In the genomic region with DNA sequence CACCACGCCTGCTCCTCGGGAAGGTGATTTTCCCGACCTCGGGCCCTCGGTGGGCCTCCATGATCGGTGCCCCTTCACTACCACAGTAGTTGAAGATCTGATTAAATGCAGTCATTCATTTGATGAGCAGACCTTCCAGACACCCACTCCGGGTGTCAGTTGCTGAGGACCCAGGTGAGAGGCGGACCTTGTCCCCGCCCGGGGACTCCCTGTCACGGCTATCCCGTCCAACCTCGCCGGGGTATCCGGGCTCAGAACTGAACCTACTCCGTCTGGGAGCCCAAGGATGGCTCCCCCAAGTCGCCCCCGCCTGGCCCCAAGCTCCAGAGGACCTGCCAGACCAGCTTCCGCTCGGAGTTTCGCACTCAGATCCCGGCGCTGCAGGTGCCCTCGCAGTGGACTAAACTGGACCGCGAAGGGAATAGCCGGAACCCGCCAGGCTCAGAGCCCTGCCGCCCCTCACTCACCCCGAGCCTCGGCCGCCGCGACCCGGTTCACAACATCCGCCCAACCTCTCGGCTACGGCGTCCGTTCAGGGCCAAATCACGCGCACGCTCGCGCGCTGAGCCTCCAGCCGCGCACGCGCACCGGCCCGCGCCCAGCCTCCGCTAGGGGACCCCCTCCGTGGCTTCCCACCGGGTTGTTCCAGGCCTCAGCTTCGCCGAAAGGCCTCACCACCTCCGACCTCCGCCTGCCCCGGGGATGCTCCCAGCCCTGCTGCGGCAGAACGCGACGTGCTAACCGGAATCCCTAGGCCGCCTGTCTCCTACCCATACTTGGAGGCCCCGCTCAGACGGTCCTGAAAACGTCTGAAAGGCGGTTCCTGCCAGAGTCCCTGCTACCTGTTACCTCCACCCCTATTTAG, we compare ENCODE assay signal across 8 cellular contexts. TPM values are rescaled to one million over a fixed set of nuclear protein-coding genes. Genes with fewer than 3 reads are reported as not detected.
DNase-seq lines count a peak whose midpoint lies in the region; ATAC-seq and TF ChIP-seq lines count a peak whose summit lies in the region.

No MANE protein-coding gene starts in this region.

- H3K4me1 ChIP-seq in OCI-LY7 (ENCODE audit: insufficient read depth, low read length, poor library complexity, severe bottlenecking), result peaks cover 26% of the 10 kb centered on the region
- H3K4me1 ChIP-seq in esophagus muscularis mucosa, result peaks cover 25 to 46% (median 33%) of the 10 kb centered on the region in 4 donors
- peaks cover 30% of the 10 kb centered on the region for H3K4me1 ChIP-seq in muscle layer of colon (ENCODE audit: insufficient read depth, low read length)

- H3K4me3 ChIP-seq in OCI-LY7 (ENCODE audit: low read depth, low read length, poor library complexity, severe bottlenecking), result peak overlapping the region; percentile 71
- peak overlapping the region; percentile 60 to 85 (median 72) for H3K4me3 ChIP-seq in esophagus muscularis mucosa
- peak overlapping the region; percentile 96 to 99 for H3K4me3 ChIP-seq in muscle layer of colon (ENCODE audit: low read depth in 1 of 2, low read length in 2 of 2)

- H3K9me2 ChIP-seq in OCI-LY7 (ENCODE audit: insufficient read depth, low read length), result no peaks in the 10 kb centered on the region

- H3K36me3 ChIP-seq in OCI-LY7 (ENCODE audit: insufficient read depth, low read length) (no peaks in the 10 kb centered on the region), esophagus muscularis mucosa (peaks cover 0 to 19% (median 0%) of the 10 kb centered on the region in 4 donors), muscle layer of colon (ENCODE audit: insufficient read depth, low read length) (no peaks in the 10 kb centered on the region)

- intact Hi-C loops in OCI-LY7 (cut with micrococcal nuclease; ENCODE audit: unreplicated experiment) (loop anchor here (2.0 kb wide), 2 partner anchors 32 to 40 kb away; a partner anchor contains a TSS), esophagus muscularis mucosa (cut with DNase I) (no loop called here)

- H4K20me1 ChIP-seq in OCI-LY7 (ENCODE audit: insufficient read depth, low read length), result no peaks in the 10 kb centered on the region

- CTCF ChIA-PET in OCI-LY7 (lab: Charles Lee; ENCODE audit: unreplicated experiment), result no interaction called here

- peak overlapping the region; percentile 82 for H2AFZ ChIP-seq in OCI-LY7 (ENCODE audit: low read length)

- H3K27me3 ChIP-seq in esophagus muscularis mucosa (peaks cover 0 to 30% (median 0%) of the 10 kb centered on the region in 4 donors), muscle layer of colon (ENCODE audit: control insufficient read depth in 1 of 2, insufficient read depth in 2 of 2, low read length in 2 of 2) (no peaks in the 10 kb centered on the region)

- peak overlapping the region; percentile 38 for H3K27ac ChIP-seq in OCI-LY7 (ENCODE audit: low read depth, low read length, poor library complexity, severe bottlenecking)
- H3K27ac ChIP-seq in esophagus muscularis mucosa (replicated peaks in 1 of 4), result peak overlapping the region; percentile 80 to 85 (median 84)
- H3K27ac ChIP-seq in muscle layer of colon (ENCODE audit: low read depth, low read length), result peak overlapping the region; percentile 89

- no peak; the same call in 1 of the 2 replicates for TF ChIP-seq RAD21 in Ishikawa (IDR thresholded peaks at IDR 0.05; ENCODE audit: low read depth)

- H3K9me3 ChIP-seq in OCI-LY7 (ENCODE audit: low read length) (no peaks in the 10 kb centered on the region), esophagus muscularis mucosa (no peaks in the 10 kb centered on the region), muscle layer of colon (ENCODE audit: low read length) (no peaks in the 10 kb centered on the region)

- TF ChIP-seq CTCF in OCI-LY7 (conservative IDR thresholded peaks at IDR 0.05; ENCODE audit: low read length) (peak; percentile 72), esophagus muscularis mucosa (IDR thresholded peaks at IDR 0.05) (peak in 2 of 3 experiments; percentile 56 to 59)

- no peak for TF ChIP-seq POLR2A in esophagus muscularis mucosa (IDR thresholded peaks at IDR 0.05; ENCODE audit: low read depth)

- TF ChIP-seq EP300 in Ishikawa (IDR thresholded peaks at IDR 0.05; ENCODE audit: borderline replicate concordance) (no peak; the same call in 1 of the 2 replicates), esophagus muscularis mucosa (IDR thresholded peaks at IDR 0.05) (no peak)

- peak; percentile 80 for ATAC-seq in GM21619 (IDR thresholded peaks at IDR 0.05; ENCODE audit: unreplicated experiment)

- H3K4me2 ChIP-seq in OCI-LY7 (ENCODE audit: low read length), result peak overlapping the region; percentile 77

- BruUV-seq in OCI-LY7 (replicated peaks; lab: Mats Ljungman, UMichigan), result TSS peak; percentile 45

- H3K9ac ChIP-seq in muscle layer of colon (ENCODE audit: low read length), result peak overlapping the region; percentile 97

- WGBS in esophagus muscularis mucosa, result 2% methylated on average over 71 of the region's 71 CpGs

- DNase-seq in DMS79 (lab: John Stamatoyannopoulos, UW), result peak; percentile 80
- peak; percentile 99 for DNase-seq in OCI-LY7 (ENCODE audit: low spot score)
- peak; percentile 100 for DNase-seq in activated T-cell treated with anti-CD3 and anti-CD28 coated beads for 48 hours (ENCODE audit: low read depth)
- peak; percentile 99 for DNase-seq in esophagus muscularis mucosa (ENCODE audit: extremely low spot score)
- DNase-seq in stimulated activated CD8-positive, alpha-beta memory T cell treated with anti-CD3 and anti-CD28 coated beads, Interleukin-4, amount 100 ng/mL, for 48 hours, result peak; percentile 100

- POLR2A ChIA-PET in OCI-LY7 (lab: Charles Lee), result interaction anchor here (0.5 to 1.0 kb wide), 2 partner anchors 145 to 255 kb away, joined by 3 to 5 read pairs; no protein-coding TSS in a partner anchor

- peaks cover 9% of the 10 kb centered on the region; the same call in 1 of the 2 replicates for H3K79me2 ChIP-seq in OCI-LY7 (ENCODE audit: insufficient read depth, low read depth, low read length)

TF ChIP-seq in Ishikawa, 13 proteins besides CTCF, POLR2A, EP300 and RAD21:
- TF ChIP-seq TEAD4 (IDR thresholded peaks at IDR 0.05) (peak; percentile 54; the same call in 1 of the 2 replicates), CEBPB (IDR thresholded peaks at IDR 0.05) (no peak), FOXM1 (IDR thresholded peaks at IDR 0.05; ENCODE audit: borderline replicate concordance, low read depth) (0 out of 2 replicates have a peak, but pooled peaks have one; percentile 23), TAF1 (IDR thresholded peaks at IDR 0.05; ENCODE audit: low read depth) (peak; percentile 96), EGR1 (IDR thresholded peaks at IDR 0.05) (no peak; the same call in none of the 2 replicates), YY1 (IDR thresholded peaks at IDR 0.05; ENCODE audit: low read depth) (peak; percentile 83), CREB1 (IDR thresholded peaks at IDR 0.05; ENCODE audit: low read depth) (no peak), TCF12 (IDR thresholded peaks at IDR 0.05; ENCODE audit: low read depth) (peak; percentile 80), ZBTB7A (IDR thresholded peaks at IDR 0.05; ENCODE audit: low read depth) (peak; percentile 79), NFIC (IDR thresholded peaks at IDR 0.05) (peak; percentile 19; the same call in 1 of the 2 replicates)
- TF ChIP-seq, protein P1, sequence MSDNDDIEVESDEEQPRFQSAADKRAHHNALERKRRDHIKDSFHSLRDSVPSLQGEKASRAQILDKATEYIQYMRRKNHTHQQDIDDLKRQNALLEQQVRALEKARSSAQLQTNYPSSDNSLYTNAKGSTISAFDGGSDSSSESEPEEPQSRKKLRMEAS (IDR thresholded peaks at IDR 0.05), result peak; percentile 98
- TF ChIP-seq, protein P2, sequence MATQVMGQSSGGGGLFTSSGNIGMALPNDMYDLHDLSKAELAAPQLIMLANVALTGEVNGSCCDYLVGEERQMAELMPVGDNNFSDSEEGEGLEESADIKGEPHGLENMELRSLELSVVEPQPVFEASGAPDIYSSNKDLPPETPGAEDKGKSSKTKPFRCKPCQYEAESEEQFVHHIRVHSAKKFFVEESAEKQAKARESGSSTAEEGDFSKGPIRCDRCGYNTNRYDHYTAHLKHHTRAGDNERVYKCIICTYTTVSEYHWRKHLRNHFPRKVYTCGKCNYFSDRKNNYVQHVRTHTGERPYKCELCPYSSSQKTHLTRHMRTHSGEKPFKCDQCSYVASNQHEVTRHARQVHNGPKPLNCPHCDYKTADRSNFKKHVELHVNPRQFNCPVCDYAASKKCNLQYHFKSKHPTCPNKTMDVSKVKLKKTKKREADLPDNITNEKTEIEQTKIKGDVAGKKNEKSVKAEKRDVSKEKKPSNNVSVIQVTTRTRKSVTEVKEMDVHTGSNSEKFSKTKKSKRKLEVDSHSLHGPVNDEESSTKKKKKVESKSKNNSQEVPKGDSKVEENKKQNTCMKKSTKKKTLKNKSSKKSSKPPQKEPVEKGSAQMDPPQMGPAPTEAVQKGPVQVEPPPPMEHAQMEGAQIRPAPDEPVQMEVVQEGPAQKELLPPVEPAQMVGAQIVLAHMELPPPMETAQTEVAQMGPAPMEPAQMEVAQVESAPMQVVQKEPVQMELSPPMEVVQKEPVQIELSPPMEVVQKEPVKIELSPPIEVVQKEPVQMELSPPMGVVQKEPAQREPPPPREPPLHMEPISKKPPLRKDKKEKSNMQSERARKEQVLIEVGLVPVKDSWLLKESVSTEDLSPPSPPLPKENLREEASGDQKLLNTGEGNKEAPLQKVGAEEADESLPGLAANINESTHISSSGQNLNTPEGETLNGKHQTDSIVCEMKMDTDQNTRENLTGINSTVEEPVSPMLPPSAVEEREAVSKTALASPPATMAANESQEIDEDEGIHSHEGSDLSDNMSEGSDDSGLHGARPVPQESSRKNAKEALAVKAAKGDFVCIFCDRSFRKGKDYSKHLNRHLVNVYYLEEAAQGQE (IDR thresholded peaks at IDR 0.05; ENCODE audit: low read depth), result peak; percentile 21; the same call in 1 of the 2 replicates
- TF ChIP-seq, protein P3, sequence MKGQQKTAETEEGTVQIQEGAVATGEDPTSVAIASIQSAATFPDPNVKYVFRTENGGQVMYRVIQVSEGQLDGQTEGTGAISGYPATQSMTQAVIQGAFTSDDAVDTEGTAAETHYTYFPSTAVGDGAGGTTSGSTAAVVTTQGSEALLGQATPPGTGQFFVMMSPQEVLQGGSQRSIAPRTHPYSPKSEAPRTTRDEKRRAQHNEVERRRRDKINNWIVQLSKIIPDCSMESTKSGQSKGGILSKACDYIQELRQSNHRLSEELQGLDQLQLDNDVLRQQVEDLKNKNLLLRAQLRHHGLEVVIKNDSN (IDR thresholded peaks at IDR 0.05), result peak; percentile 65

RNA-seq across cellular contexts. Expression of a gene that starts 22.3 kb away (rescaled TPM):
- under 0.01 TPM in 2 replicates for total RNA-seq in OCI-LY7 (2014; rRNA removed; shearing (Covaris generic))
- total RNA-seq in OCI-LY7 (2022) (1,721 and 1,968 TPM in 2 replicates), esophagus muscularis mucosa (under 1 TPM in 2 of 4 donors, not detected in 2; under 0.01 TPM)

RNA-seq across cellular contexts. Expression of a gene that starts 31.0 kb away (rescaled TPM):
- 9.0 and 11.0 TPM in 2 replicates for total RNA-seq in OCI-LY7 (2014; rRNA removed; shearing (Covaris generic))
- total RNA-seq in OCI-LY7 (2022) (33.1 and 34.1 TPM in 2 replicates), esophagus muscularis mucosa (10 to 100 TPM; 16.6 to 39.2 (median 28.1) TPM)

Comparison
In these comparisons a context has a peak if more than half of its experiments do, and no peak if none do; other contexts are left out.
1. Peak in every context shown above with its lines: DNase-seq, ATAC-seq, H3K4me3 ChIP-seq and H3K27ac ChIP-seq.
2. H3K27ac ChIP-seq: peak in every context shown above with its lines; median percentile 89 in muscle layer of colon; 84 in esophagus muscularis mucosa; 38 in OCI-LY7.